Comparison of ENCODE assay signal across 29 cellular contexts in genomic region chr11:605286-606129, GRCh38. TPM values are rescaled to one million over a fixed set of nuclear protein-coding genes. Genes with fewer than 3 reads are reported as not detected.
DNase-seq lines count a peak whose midpoint lies in the region; ATAC-seq and TF ChIP-seq lines count a peak whose summit lies in the region.
"Had no signal": no experiment of that assay in that cellular context is flagged by ENCODE, and none has a peak within 500 bp of the region (broad histone marks: within the 10 kb centered on the region; RNA-seq: fewer than 3 reads in every experiment).

No MANE protein-coding gene starts in this region.

- H3F3A ChIP-seq in SK-N-SH (replicated peaks; ENCODE audit: insufficient read depth), result peaks cover under 1% of the 10 kb centered on the region

- no peaks in the 10 kb centered on the region for H3K4me1 Mint-ChIP-seq in stimulated activated naive B cell treated with anti-CD40 and anti-IgM and Interleukin-4, amounts not matched to agents 10 μg/mL and 1 μg/mL and 100 μg/mL, for 72 hours
- no peaks in the 10 kb centered on the region for H3K4me1 Mint-ChIP-seq in activated T-helper 2 cell treated with anti-CD3 and anti-CD28 coated beads, Interferon-gamma antibody, Interleukin-2, Interleukin-4, amounts not matched to agents 10 μg/mL and 5 μg/mL and 100 μg/mL, durations not matched to agents 14 hours and 24 hours and 36 hours (ENCODE audit: low read depth)
- H3K4me1 Mint-ChIP-seq: activated CD8-positive, alpha-beta memory T cell treated with anti-CD3 and anti-CD28 coated beads, Interleukin-2, amount 10 ng/mL, durations not matched to agents 7 days and 5 days; activated naive CD4-positive, alpha-beta T cell treated with anti-CD3 and anti-CD28 coated beads, Interleukin-2, amount 10 ng/mL, durations not matched to agents 7 days and 5 days; nephron progenitor cell had no signal

- CTCF ChIA-PET in SK-N-SH (lab: Yijun Ruan, JAX), result interaction anchor here (1.1 to 2.3 kb wide), 2 partner anchors 9 to 51 kb away, joined by 5 to 10 read pairs; no protein-coding TSS in a partner anchor

- peaks cover 36 to 39% of the 10 kb centered on the region in 2 donors for H3K36me3 Mint-ChIP-seq in stimulated activated naive B cell treated with anti-CD40 and anti-IgM and Interleukin-4, amounts not matched to agents 10 μg/mL and 1 μg/mL and 100 μg/mL, for 72 hours
- peaks cover 55% of the 10 kb centered on the region for H3K36me3 Mint-ChIP-seq in activated T-helper 2 cell treated with anti-CD3 and anti-CD28 coated beads, Interferon-gamma antibody, Interleukin-2, Interleukin-4, amounts not matched to agents 10 μg/mL and 5 μg/mL and 100 μg/mL, durations not matched to agents 14 hours and 24 hours and 36 hours (ENCODE audit: low read depth)

- peaks cover 11% of the 10 kb centered on the region; the same call in 1 of the 2 replicates for H3K79me2 ChIP-seq in SK-N-SH (ENCODE audit: insufficient read depth)

- TF ChIP-seq EP300 in SK-N-SH (IDR thresholded peaks at IDR 0.05; ENCODE audit: borderline replicate concordance in 1 of 2, low read depth in 1 of 2, low read length in 1 of 2), result no peak

- intact Hi-C loops in dorsolateral prefrontal cortex (cut with DNase I), result no loop called here
- intact Hi-C loops in activated T-helper 2 cell treated with anti-CD3 and anti-CD28 coated beads, Interferon-gamma antibody, Interleukin-2, Interleukin-4, amounts not matched to agents 10 μg/mL and 5 μg/mL and 100 μg/mL, durations not matched to agents 14 hours and 24 hours and 36 hours (cut with micrococcal nuclease), result no loop called here

- H3K4me3 Mint-ChIP-seq in stimulated activated naive B cell treated with anti-CD40 and anti-IgM and Interleukin-4, amounts not matched to agents 10 μg/mL and 1 μg/mL and 100 μg/mL, for 72 hours, result no peak overlapping the region
- H3K4me3 Mint-ChIP-seq in activated T-helper 2 cell treated with anti-CD3 and anti-CD28 coated beads, Interferon-gamma antibody, Interleukin-2, Interleukin-4, amounts not matched to agents 10 μg/mL and 5 μg/mL and 100 μg/mL, durations not matched to agents 14 hours and 24 hours and 36 hours (ENCODE audit: low read depth), result no peak overlapping the region
- H3K4me3 Mint-ChIP-seq: activated CD4-positive, alpha-beta T cell treated with anti-CD3 and anti-CD28 coated beads, Interleukin-2, amount 10 ng/mL, durations not matched to agents 24 days and 14 days; activated CD8-positive, alpha-beta memory T cell treated with anti-CD3 and anti-CD28 coated beads, Interleukin-2, amount 10 ng/mL, durations not matched to agents 7 days and 5 days; activated naive CD4-positive, alpha-beta T cell treated with anti-CD3 and anti-CD28 coated beads, Interleukin-2, amount 10 ng/mL, durations not matched to agents 7 days and 5 days; activated T-helper 1 cell treated with anti-CD3 and anti-CD28 coated beads, Interleukin-12 subunit alpha, Interleukin-12 subunit beta, Interleukin-2, Interleukin-4 antibody, amounts not matched to agents 30 ng/mL and 10 ng/mL and 1 ng/mL, durations not matched to agents 14 hours and 24 hours and 36 hours; CD4-positive, alpha-beta T cell; dendritic cell treated with granulocyte-macrophage colony-stimulating factor and Interleukin-4, amounts not matched to agents 40 ng/mL and 50 ng/mL, for 4 days; nephron progenitor cell had no signal

- TF ChIP-seq CTCF in SK-N-SH (IDR thresholded peaks at IDR 0.05) (no peak), dorsolateral prefrontal cortex (IDR thresholded peaks at IDR 0.05 in 54 of 56, conservative IDR thresholded peaks at IDR 0.05 in 2 of 56; ENCODE audit: low read depth in 1 of 56, partially characterized antibody in 56 of 56) (no peak)

- H3K27me3 Mint-ChIP-seq in stimulated activated naive B cell treated with anti-CD40 and anti-IgM and Interleukin-4, amounts not matched to agents 10 μg/mL and 1 μg/mL and 100 μg/mL, for 72 hours, result no peaks in the 10 kb centered on the region
- no peaks in the 10 kb centered on the region for H3K27me3 Mint-ChIP-seq in activated T-helper 2 cell treated with anti-CD3 and anti-CD28 coated beads, Interferon-gamma antibody, Interleukin-2, Interleukin-4, amounts not matched to agents 10 μg/mL and 5 μg/mL and 100 μg/mL, durations not matched to agents 14 hours and 24 hours and 36 hours (ENCODE audit: low read depth)
- H3K27me3 Mint-ChIP-seq: activated CD4-positive, alpha-beta T cell treated with anti-CD3 and anti-CD28 coated beads, Interleukin-2, amount 10 ng/mL, durations not matched to agents 24 days and 14 days; activated CD8-positive, alpha-beta memory T cell treated with anti-CD3 and anti-CD28 coated beads, Interleukin-2, amount 10 ng/mL, durations not matched to agents 7 days and 5 days; activated naive CD4-positive, alpha-beta T cell treated with anti-CD3 and anti-CD28 coated beads, Interleukin-2, amount 10 ng/mL, durations not matched to agents 7 days and 5 days; CD4-positive, alpha-beta T cell; dendritic cell treated with granulocyte-macrophage colony-stimulating factor and Interleukin-4, amounts not matched to agents 40 ng/mL and 50 ng/mL, for 4 days had no signal

- H3K4me1 ChIP-seq in SK-N-SH (ENCODE audit: control insufficient read depth in 1 of 2, insufficient read depth in 2 of 2, low read depth in 1 of 2, low read length in 1 of 2), result peaks cover 4 to 14% of the 10 kb centered on the region in 2 experiments; a peak in 1 of 4 replicates

- TF ChIP-seq RAD21 in SK-N-SH (IDR thresholded peaks at IDR 0.05; ENCODE audit: low read length), result no peak

- ATAC-seq in SK-N-SH treated with all-trans-retinoic acid at 6 μM for 48 hours (no peak), GM18505 (IDR thresholded peaks at IDR 0.05; ENCODE audit: unreplicated experiment) (no peak)
- no peak for ATAC-seq in stimulated activated naive B cell treated with anti-CD40 and anti-IgM and Interleukin-4, amounts not matched to agents 10 μg/mL and 1 μg/mL and 100 μg/mL, for 72 hours (replicated peaks)
- ATAC-seq: activated CD8-positive, alpha-beta memory T cell treated with anti-CD3 and anti-CD28 coated beads, Interleukin-2, amount 10 ng/mL, durations not matched to agents 7 days and 5 days had no signal

- H3K27ac Mint-ChIP-seq in stimulated activated naive B cell treated with anti-CD40 and anti-IgM and Interleukin-4, amounts not matched to agents 10 μg/mL and 1 μg/mL and 100 μg/mL, for 72 hours, result peak overlapping the region; percentile 37
- H3K27ac Mint-ChIP-seq in activated T-helper 2 cell treated with anti-CD3 and anti-CD28 coated beads, Interferon-gamma antibody, Interleukin-2, Interleukin-4, amounts not matched to agents 10 μg/mL and 5 μg/mL and 100 μg/mL, durations not matched to agents 14 hours and 24 hours and 36 hours, result no peak overlapping the region
- H3K27ac Mint-ChIP-seq: activated CD4-positive, alpha-beta T cell treated with anti-CD3 and anti-CD28 coated beads, Interleukin-2, amount 10 ng/mL, durations not matched to agents 24 days and 14 days; activated CD8-positive, alpha-beta memory T cell treated with anti-CD3 and anti-CD28 coated beads, Interleukin-2, amount 10 ng/mL, durations not matched to agents 7 days and 5 days; activated naive CD4-positive, alpha-beta T cell treated with anti-CD3 and anti-CD28 coated beads, Interleukin-2, amount 10 ng/mL, durations not matched to agents 7 days and 5 days; activated T-helper 1 cell treated with anti-CD3 and anti-CD28 coated beads, Interleukin-12 subunit alpha, Interleukin-12 subunit beta, Interleukin-2, Interleukin-4 antibody, amounts not matched to agents 30 ng/mL and 10 ng/mL and 1 ng/mL, durations not matched to agents 14 hours and 24 hours and 36 hours; CD4-positive, alpha-beta T cell; dendritic cell treated with granulocyte-macrophage colony-stimulating factor and Interleukin-4, amounts not matched to agents 40 ng/mL and 50 ng/mL, for 4 days; nephron progenitor cell had no signal

- H3K4me3 ChIP-seq in SK-N-SH (ENCODE audit: low read depth in 2 of 2, low read length in 1 of 2) (no peak overlapping the region), dorsolateral prefrontal cortex (no peak overlapping the region)
- H3K4me3 ChIP-seq: cardiac muscle cell, lung had no signal

- no peak overlapping the region for H3K9ac ChIP-seq in SK-N-SH

- H3K27me3 ChIP-seq in SK-N-SH (ENCODE audit: insufficient read depth) (no peaks in the 10 kb centered on the region), dorsolateral prefrontal cortex (no peaks in the 10 kb centered on the region), layer of hippocampus (ENCODE audit: control insufficient read depth, insufficient read depth, low read length) (no peaks in the 10 kb centered on the region)
- H3K27me3 ChIP-seq: cardiac muscle cell had no signal

- POLR2A ChIA-PET in SK-N-SH (lab: Yijun Ruan, JAX), result no interaction called here

- H3K9me3 ChIP-seq in SK-N-SH, result no peaks in the 10 kb centered on the region

- 93% methylated on average over 19 of the region's 33 CpGs for WGBS in SK-N-SH (ENCODE audit: low lambda C conversion rate)

- TF ChIP-seq POLR2A in GM18505 (IDR thresholded peaks at IDR 0.05; ENCODE audit: borderline replicate concordance, extremely low read depth, insufficient read depth, insufficient read length), result no peak

- H3K4me2 ChIP-seq in SK-N-SH, result peak overlapping the region; percentile 47; the same call in 1 of the 2 replicates

- H2AFZ ChIP-seq in SK-N-SH (ENCODE audit: low read depth), result no peak overlapping the region

- H3K9me2 ChIP-seq in SK-N-SH, result no peaks in the 10 kb centered on the region

- no peaks in the 10 kb centered on the region for H3K9me3 Mint-ChIP-seq in stimulated activated naive B cell treated with anti-CD40 and anti-IgM and Interleukin-4, amounts not matched to agents 10 μg/mL and 1 μg/mL and 100 μg/mL, for 72 hours
- H3K9me3 Mint-ChIP-seq in activated T-helper 2 cell treated with anti-CD3 and anti-CD28 coated beads, Interferon-gamma antibody, Interleukin-2, Interleukin-4, amounts not matched to agents 10 μg/mL and 5 μg/mL and 100 μg/mL, durations not matched to agents 14 hours and 24 hours and 36 hours, result no peaks in the 10 kb centered on the region
- H3K9me3 Mint-ChIP-seq: activated CD4-positive, alpha-beta T cell treated with anti-CD3 and anti-CD28 coated beads, Interleukin-2, amount 10 ng/mL, durations not matched to agents 24 days and 14 days; activated naive CD4-positive, alpha-beta T cell treated with anti-CD3 and anti-CD28 coated beads, Interleukin-2, amount 10 ng/mL, durations not matched to agents 7 days and 5 days; activated T-helper 1 cell treated with anti-CD3 and anti-CD28 coated beads, Interleukin-12 subunit alpha, Interleukin-12 subunit beta, Interleukin-2, Interleukin-4 antibody, amounts not matched to agents 30 ng/mL and 10 ng/mL and 1 ng/mL, durations not matched to agents 14 hours and 24 hours and 36 hours; CD4-positive, alpha-beta T cell; dendritic cell treated with granulocyte-macrophage colony-stimulating factor and Interleukin-4, amounts not matched to agents 40 ng/mL and 50 ng/mL, for 4 days; nephron progenitor cell had no signal

- peaks cover 40 to 75% of the 10 kb centered on the region in 2 experiments for H3K36me3 ChIP-seq in SK-N-SH (replicated peaks in 1 of 2; ENCODE audit: control insufficient read depth in 1 of 2, insufficient read depth in 2 of 2, low read length in 1 of 2)

- peak overlapping the region; percentile 57 to 73; a peak in 2 of 4 replicates for H3K27ac ChIP-seq in SK-N-SH (ENCODE audit: low read depth in 2 of 2, low read length in 1 of 2)
- peak overlapping the region in 37 of 59 donors; percentile 5 to 82 (median 45) for H3K27ac ChIP-seq in dorsolateral prefrontal cortex
- peak overlapping the region; percentile 20 for H3K27ac ChIP-seq in layer of hippocampus (ENCODE audit: low read depth, low read length)
- H3K27ac ChIP-seq: cardiac muscle cell, HL-60, WERI-Rb-1 had no signal

- H4K20me1 ChIP-seq in SK-N-SH (ENCODE audit: insufficient read depth), result peaks cover 15% of the 10 kb centered on the region; the same call in 1 of the 2 replicates

- no peak for DNase-seq in SK-N-SH
- DNase-seq in dorsolateral prefrontal cortex, result peak in 1 of 10 donors; percentile 42
- DNase-seq in stimulated activated naive B cell treated with anti-CD40 and anti-IgM and Interleukin-4, amounts not matched to agents 10 μg/mL and 1 μg/mL and 100 μg/mL, for 72 hours, result no peak
- no peak for DNase-seq in activated T-helper 2 cell treated with anti-CD3 and anti-CD28 coated beads, Interferon-gamma antibody, Interleukin-2, Interleukin-4, amounts not matched to agents 10 μg/mL and 5 μg/mL and 100 μg/mL, durations not matched to agents 14 hours and 24 hours and 36 hours (ENCODE audit: low spot score)
- no peak for DNase-seq in NCI-H82 treated with DMSO at 0.1 percent for 48 hours (lab: John Stamatoyannopoulos, UW; ENCODE audit: unreplicated experiment)
- DNase-seq: 8988T; activated CD4-positive, alpha-beta T cell treated with anti-CD3 and anti-CD28 coated beads, Interleukin-2, amount 10 ng/mL, durations not matched to agents 24 days and 14 days; activated CD8-positive, alpha-beta memory T cell treated with anti-CD3 and anti-CD28 coated beads, Interleukin-2, amount 10 ng/mL, durations not matched to agents 7 days and 5 days; activated naive CD4-positive, alpha-beta T cell treated with anti-CD3 and anti-CD28 coated beads, Interleukin-2, amount 10 ng/mL, durations not matched to agents 7 days and 5 days; CD4-positive, alpha-beta T cell; islet precursor cell; Kasumi-1; NCI-H1436 treated with DMSO at 0.1 percent for 48 hours; NCI-H446; nephron progenitor cell; stimulated activated naive CD4-positive, alpha-beta T cell treated with Interleukin-2 at 50 U/mL for 16 hours; T-helper 9 cell; WERI-Rb-1 had no signal

RNA-seq across cellular contexts. Expression of gene IRF7, which starts 10.2 kb away (rescaled TPM):
- polyA plus RNA-seq in SK-N-SH (2012; rRNA removed), result 5.9 and 6.3 TPM in 2 replicates
- 2.0 and 3.9 TPM in 2 replicates for polyA plus RNA-seq in SK-N-SH (2012; cell fraction: cytosol; rRNA removed)
- polyA plus RNA-seq in SK-N-SH (2012; cell fraction: nucleus; rRNA removed), result 26.4 and 38.4 TPM in 2 replicates
- total RNA-seq in dorsolateral prefrontal cortex, result 10 to 100 TPM in 62 of 120 experiments, 1 to 10 TPM in 58; 3.7 to 42.0 (median 10.2) TPM
- total RNA-seq in activated T-helper 2 cell treated with anti-CD3 and anti-CD28 coated beads, Interferon-gamma antibody, Interleukin-2, Interleukin-4, amounts not matched to agents 10 μg/mL and 5 μg/mL and 100 μg/mL, durations not matched to agents 14 hours and 24 hours and 36 hours, result 26.8 and 30.3 TPM in 2 replicates

RNA-seq across cellular contexts. Expression of gene CDHR5, which starts 19.2 kb away (rescaled TPM):
- polyA plus RNA-seq in SK-N-SH (2012; rRNA removed), result not detected in 2 replicates
- not detected in 2 replicates for polyA plus RNA-seq in SK-N-SH (2012; cell fraction: cytosol; rRNA removed)
- not detected in 2 replicates for polyA plus RNA-seq in SK-N-SH (2012; cell fraction: nucleus; rRNA removed)
- total RNA-seq in dorsolateral prefrontal cortex, result not detected
- total RNA-seq in activated T-helper 2 cell treated with anti-CD3 and anti-CD28 coated beads, Interferon-gamma antibody, Interleukin-2, Interleukin-4, amounts not matched to agents 10 μg/mL and 5 μg/mL and 100 μg/mL, durations not matched to agents 14 hours and 24 hours and 36 hours, result not detected in 2 replicates
- total RNA-seq: activated CD4-positive, alpha-beta T cell treated with anti-CD3 and anti-CD28 coated beads, Interleukin-2, amount 10 ng/mL, durations not matched to agents 24 days and 14 days; activated CD8-positive, alpha-beta memory T cell treated with anti-CD3 and anti-CD28 coated beads, Interleukin-2, amount 10 ng/mL, durations not matched to agents 7 days and 5 days; activated T-helper 1 cell treated with anti-CD3 and anti-CD28 coated beads, Interleukin-12 subunit alpha, Interleukin-12 subunit beta, Interleukin-2, Interleukin-4 antibody, amounts not matched to agents 30 ng/mL and 10 ng/mL and 1 ng/mL, durations not matched to agents 14 hours and 24 hours and 36 hours; CD4-positive, alpha-beta T cell; fibroblast of lung; lung; OCI-LY7 had no signal
- polyA plus RNA-seq: fibroblast of lung had no signal

RNA-seq across cellular contexts. Expression of gene SCT, which starts 21.5 kb away (rescaled TPM):
- polyA plus RNA-seq in SK-N-SH (2012; rRNA removed), result not detected in 2 replicates
- not detected in 2 replicates for polyA plus RNA-seq in SK-N-SH (2012; cell fraction: cytosol; rRNA removed)
- not detected in 2 replicates for polyA plus RNA-seq in SK-N-SH (2012; cell fraction: nucleus; rRNA removed)
- total RNA-seq in dorsolateral prefrontal cortex, result 1 to 10 TPM in 2 of 120 experiments, not detected in 118; 1.6 to 3.1 TPM
- not detected in 2 replicates for total RNA-seq in activated T-helper 2 cell treated with anti-CD3 and anti-CD28 coated beads, Interferon-gamma antibody, Interleukin-2, Interleukin-4, amounts not matched to agents 10 μg/mL and 5 μg/mL and 100 μg/mL, durations not matched to agents 14 hours and 24 hours and 36 hours
- total RNA-seq: activated CD4-positive, alpha-beta T cell treated with anti-CD3 and anti-CD28 coated beads, Interleukin-2, amount 10 ng/mL, durations not matched to agents 24 days and 14 days; activated CD8-positive, alpha-beta memory T cell treated with anti-CD3 and anti-CD28 coated beads, Interleukin-2, amount 10 ng/mL, durations not matched to agents 7 days and 5 days; activated T-helper 1 cell treated with anti-CD3 and anti-CD28 coated beads, Interleukin-12 subunit alpha, Interleukin-12 subunit beta, Interleukin-2, Interleukin-4 antibody, amounts not matched to agents 30 ng/mL and 10 ng/mL and 1 ng/mL, durations not matched to agents 14 hours and 24 hours and 36 hours; CD4-positive, alpha-beta T cell; fibroblast of lung; lung; mucosa of gallbladder; OCI-LY7 had no signal
- polyA plus RNA-seq: fibroblast of lung, lung had no signal

RNA-seq across cellular contexts. Expression of gene PHRF1, which starts 29.2 kb away (rescaled TPM):
- 18.8 and 22.7 TPM in 2 replicates for polyA plus RNA-seq in SK-N-SH (2012; rRNA removed)
- 9.2 and 13.1 TPM in 2 replicates for polyA plus RNA-seq in SK-N-SH (2012; cell fraction: cytosol; rRNA removed)
- 42.5 and 52.9 TPM in 2 replicates for polyA plus RNA-seq in SK-N-SH (2012; cell fraction: nucleus; rRNA removed)
- total RNA-seq in dorsolateral prefrontal cortex, result 10 to 100 TPM; 24.7 to 43.4 (median 32.3) TPM
- 53.7 and 54.0 TPM in 2 replicates for total RNA-seq in activated T-helper 2 cell treated with anti-CD3 and anti-CD28 coated beads, Interferon-gamma antibody, Interleukin-2, Interleukin-4, amounts not matched to agents 10 μg/mL and 5 μg/mL and 100 μg/mL, durations not matched to agents 14 hours and 24 hours and 36 hours

RNA-seq across cellular contexts. Expression of gene DRD4, which starts 31.6 kb away (rescaled TPM):
- polyA plus RNA-seq in SK-N-SH (2012; rRNA removed), result not detected in 2 replicates
- polyA plus RNA-seq in SK-N-SH (2012; cell fraction: cytosol; rRNA removed), result 0.04 TPM in 1 of 2 replicates, not detected in the other
- 0.82 and 1.2 TPM in 2 replicates for polyA plus RNA-seq in SK-N-SH (2012; cell fraction: nucleus; rRNA removed)
- total RNA-seq in dorsolateral prefrontal cortex, result 1 to 10 TPM in 111 of 120 experiments, under 1 TPM in 7, not detected in 2; 0.55 to 8.4 (median 3.0) TPM
- 0.18 and 0.30 TPM in 2 replicates for total RNA-seq in activated T-helper 2 cell treated with anti-CD3 and anti-CD28 coated beads, Interferon-gamma antibody, Interleukin-2, Interleukin-4, amounts not matched to agents 10 μg/mL and 5 μg/mL and 100 μg/mL, durations not matched to agents 14 hours and 24 hours and 36 hours
- polyA plus RNA-seq: fibroblast of lung had no signal
